In the genomic region with DNA sequence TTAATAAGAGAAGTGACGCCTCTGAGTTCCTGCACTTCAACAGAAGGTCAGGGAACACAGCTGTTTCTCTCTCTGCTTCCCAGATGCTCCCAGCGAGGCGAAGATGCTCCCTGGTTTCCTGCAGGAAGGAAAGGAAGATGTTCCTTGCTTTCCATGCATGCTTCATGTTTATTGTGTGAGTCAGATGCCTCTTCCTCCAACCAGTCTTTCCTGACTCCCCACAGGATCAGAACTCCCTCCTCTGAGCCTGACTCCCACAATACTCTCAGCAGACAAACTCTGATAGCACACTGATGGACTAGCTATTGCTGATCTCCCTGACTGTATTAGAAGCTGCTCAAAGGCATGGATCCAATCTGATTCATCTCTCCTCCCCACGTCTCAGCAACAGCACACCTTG, we compare ENCODE assay signal across 1 cellular context.
TF ChIP-seq lines count a peak whose summit lies in the region.

No MANE protein-coding gene starts in this region.

TF ChIP-seq in IMR-90, 13 proteins besides CTCF, POLR2A, EP300 and RAD21 (continued from another document):
- TF ChIP-seq MAFK (IDR thresholded peaks at IDR 0.05; ENCODE audit: low read depth, low read length): no peak
- no peak for TF ChIP-seq MAZ (IDR thresholded peaks at IDR 0.05; ENCODE audit: borderline replicate concordance, low read depth, low read length)
- TF ChIP-seq, protein P1, sequence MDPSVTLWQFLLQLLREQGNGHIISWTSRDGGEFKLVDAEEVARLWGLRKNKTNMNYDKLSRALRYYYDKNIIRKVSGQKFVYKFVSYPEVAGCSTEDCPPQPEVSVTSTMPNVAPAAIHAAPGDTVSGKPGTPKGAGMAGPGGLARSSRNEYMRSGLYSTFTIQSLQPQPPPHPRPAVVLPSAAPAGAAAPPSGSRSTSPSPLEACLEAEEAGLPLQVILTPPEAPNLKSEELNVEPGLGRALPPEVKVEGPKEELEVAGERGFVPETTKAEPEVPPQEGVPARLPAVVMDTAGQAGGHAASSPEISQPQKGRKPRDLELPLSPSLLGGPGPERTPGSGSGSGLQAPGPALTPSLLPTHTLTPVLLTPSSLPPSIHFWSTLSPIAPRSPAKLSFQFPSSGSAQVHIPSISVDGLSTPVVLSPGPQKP (IDR thresholded peaks at IDR 0.05; ENCODE audit: borderline replicate concordance, low read depth, low read length): no peak
- TF ChIP-seq RFX5 (IDR thresholded peaks at IDR 0.05; ENCODE audit: low read depth, low read length): no peak
- TF ChIP-seq, protein P2, sequence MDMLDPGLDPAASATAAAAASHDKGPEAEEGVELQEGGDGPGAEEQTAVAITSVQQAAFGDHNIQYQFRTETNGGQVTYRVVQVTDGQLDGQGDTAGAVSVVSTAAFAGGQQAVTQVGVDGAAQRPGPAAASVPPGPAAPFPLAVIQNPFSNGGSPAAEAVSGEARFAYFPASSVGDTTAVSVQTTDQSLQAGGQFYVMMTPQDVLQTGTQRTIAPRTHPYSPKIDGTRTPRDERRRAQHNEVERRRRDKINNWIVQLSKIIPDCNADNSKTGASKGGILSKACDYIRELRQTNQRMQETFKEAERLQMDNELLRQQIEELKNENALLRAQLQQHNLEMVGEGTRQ (IDR thresholded peaks at IDR 0.05; ENCODE audit: low read depth, low read length): no peak
- TF ChIP-seq CEBPB (IDR thresholded peaks at IDR 0.05; ENCODE audit: low read depth, low read length): no peak
- TF ChIP-seq BHLHE40 (IDR thresholded peaks at IDR 0.05; ENCODE audit: low read depth, low read length): no peak
- TF ChIP-seq CHD1 (IDR thresholded peaks at IDR 0.05; ENCODE audit: low read depth, low read length): no peak
- TF ChIP-seq MXI1 (IDR thresholded peaks at IDR 0.05; ENCODE audit: borderline replicate concordance, low read depth, low read length): no peak
- TF ChIP-seq RCOR1 (IDR thresholded peaks at IDR 0.05; ENCODE audit: insufficient replicate concordance, low read length): no peak
